Comparison of ENCODE assay signal across 19 cellular contexts in genomic region chr3:141104151-141104741, GRCh38. TPM values are rescaled to one million over a fixed set of nuclear protein-coding genes. Genes with fewer than 3 reads are reported as not detected.
DNase-seq lines count a peak whose midpoint lies in the region; ATAC-seq and TF ChIP-seq lines count a peak whose summit lies in the region.
"Had no signal": no experiment of that assay in that cellular context is flagged by ENCODE, and none has a peak within 500 bp of the region (broad histone marks: within the 10 kb centered on the region; RNA-seq: fewer than 3 reads in every experiment).

No MANE protein-coding gene starts in this region.

- ATAC-seq in left lobe of liver = peak; percentile 44
- peak in 3 of 4 donors; percentile 32 to 54 (median 38) for ATAC-seq in psoas muscle
- ATAC-seq in HG02678 (IDR thresholded peaks at IDR 0.05; ENCODE audit: unreplicated experiment) = no peak
- ATAC-seq in HG03469 (IDR thresholded peaks at IDR 0.05; ENCODE audit: unreplicated experiment) = no peak
- no peak for ATAC-seq in GM21528 (IDR thresholded peaks at IDR 0.05; ENCODE audit: low FRiP score, unreplicated experiment)
- ATAC-seq: GM12878; natural killer cell treated with Interleukin-12 subunit alpha and Interleukin-12 subunit beta and Interleukin-15 and Interleukin-18, amount 100 ng/mL, for 72 hours had no signal

- H3K27ac ChIP-seq in psoas muscle = no peak overlapping the region
- H3K27ac ChIP-seq: Peyer's patch, VCaP had no signal

- 41 to 63% (median 50%) methylated on average over 10 of the region's 10 CpGs for WGBS in psoas muscle, 3 donors

- peaks cover 17% of the 10 kb centered on the region for H3K4me1 ChIP-seq in psoas muscle
- H3K4me1 ChIP-seq: Peyer's patch had no signal

- no peaks in the 10 kb centered on the region for H3K9me3 ChIP-seq in psoas muscle
- H3K9me3 ChIP-seq: Peyer's patch had no signal

- H3K36me3 ChIP-seq in psoas muscle (ENCODE audit: insufficient read depth in 1 of 2, low read depth in 1 of 2) = no peaks in the 10 kb centered on the region
- H3K36me3 ChIP-seq: Peyer's patch had no signal

- H3K4me3 ChIP-seq in psoas muscle = no peak overlapping the region
- H3K4me3 ChIP-seq: GM12878, Peyer's patch had no signal

- H3K27me3 ChIP-seq in psoas muscle (ENCODE audit: insufficient read depth in 3 of 3, low read length in 2 of 3) = no peaks in the 10 kb centered on the region
- H3K27me3 ChIP-seq: Peyer's patch had no signal

- DNase-seq in NCI-H446 (lab: John Stamatoyannopoulos, UW) (peak; percentile 49 to 76), cerebellar nuclear complex (lab: John Stamatoyannopoulos, UW) (peak; percentile 81 to 91), left lobe of liver (ENCODE audit: low spot score) (no peak), psoas muscle (peak in 1 of 2 donors; percentile 35), NCI-H1930 (lab: John Stamatoyannopoulos, UW) (no peak)
- DNase-seq: activated CD8-positive, alpha-beta memory T cell treated with anti-CD3 and anti-CD28 coated beads for 24 hours; effector memory CD4-positive, alpha-beta T cell; NCI-H146; stimulated activated CD4-positive, alpha-beta T cell treated with anti-CD3 and anti-CD28 coated beads, Interleukin-1b, Interleukin-23, amount 100 ng/mL, for 48 hours; SW 1271 had no signal

- TF ChIP-seq CTCF in psoas muscle (IDR thresholded peaks at IDR 0.05) = no peak

- intact Hi-C loops in psoas muscle (cut with DNase I) = loop anchor here (2.0 to 5.0 kb wide), 2 partner anchors 52 to 91 kb away; partner anchors contain the start of gene SPSB4 (in 1 of the 2)

RNA-seq across cellular contexts. Expression of gene SPSB4, which starts 53.1 kb away (rescaled TPM):
- total RNA-seq in left lobe of liver = 0.35 TPM
- 1 to 10 TPM in 1 of 4 donors, under 1 TPM in 3; 0.40 to 1.9 (median 0.59) TPM for total RNA-seq in psoas muscle
- 1 to 10 TPM in 1 of 3 donors, under 1 TPM in 2; 0.39 to 1.1 (median 0.41) TPM for polyA plus RNA-seq in psoas muscle
- total RNA-seq: activated T-helper 1 cell treated with anti-CD3 and anti-CD28 coated beads, Interleukin-12 subunit alpha, Interleukin-12 subunit beta, Interleukin-2, Interleukin-4 antibody, amounts not matched to agents 30 ng/mL and 10 ng/mL and 1 ng/mL, durations not matched to agents 14 hours and 24 hours and 36 hours; GM12878; HT1080; natural killer cell treated with Interleukin-12 subunit alpha and Interleukin-12 subunit beta and Interleukin-15 and Interleukin-18, amount 100 ng/mL, for 72 hours had no signal
- polyA plus RNA-seq: GM12878 had no signal

Comparison
In these comparisons a context has a peak if more than half of its experiments do, and no peak if none do; other contexts are left out.
1. DNase-seq: peak in NCI-H446 (2 of 2) and cerebellar nuclear complex (2 of 2); none in left lobe of liver (single experiment) and NCI-H1930 (0 of 2).
2. ATAC-seq: peak in left lobe of liver (single experiment) and psoas muscle (3 of 4); none in HG02678 (single experiment), HG03469 (single experiment) and GM21528 (single experiment).